Comparison of ENCODE assay signal across 1 cellular context in the genomic region with DNA sequence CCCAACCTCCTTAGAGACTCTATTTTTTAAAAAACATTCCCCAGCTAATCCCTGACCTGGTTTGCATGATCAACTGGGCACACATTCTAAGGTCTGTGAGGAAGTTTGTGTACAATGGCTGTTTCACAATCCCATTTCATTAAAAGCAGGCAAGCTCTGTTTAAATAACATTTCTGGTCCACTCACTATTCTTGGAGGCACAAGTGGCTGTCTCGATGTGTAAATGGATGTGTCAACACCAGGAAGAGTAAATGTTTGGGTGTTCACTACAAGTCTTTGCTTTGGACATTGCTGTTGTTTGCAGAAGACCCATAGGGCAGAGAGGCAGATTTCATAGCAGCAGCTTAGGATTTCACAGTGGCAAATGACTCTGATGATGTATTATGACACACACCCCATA.
TF ChIP-seq lines count a peak whose summit lies in the region.

No MANE protein-coding gene starts in this region.

TF ChIP-seq in HepG2, 621 proteins besides CTCF, POLR2A, EP300 and RAD21 (continued from another document):
- TF ChIP-seq, protein P1, sequence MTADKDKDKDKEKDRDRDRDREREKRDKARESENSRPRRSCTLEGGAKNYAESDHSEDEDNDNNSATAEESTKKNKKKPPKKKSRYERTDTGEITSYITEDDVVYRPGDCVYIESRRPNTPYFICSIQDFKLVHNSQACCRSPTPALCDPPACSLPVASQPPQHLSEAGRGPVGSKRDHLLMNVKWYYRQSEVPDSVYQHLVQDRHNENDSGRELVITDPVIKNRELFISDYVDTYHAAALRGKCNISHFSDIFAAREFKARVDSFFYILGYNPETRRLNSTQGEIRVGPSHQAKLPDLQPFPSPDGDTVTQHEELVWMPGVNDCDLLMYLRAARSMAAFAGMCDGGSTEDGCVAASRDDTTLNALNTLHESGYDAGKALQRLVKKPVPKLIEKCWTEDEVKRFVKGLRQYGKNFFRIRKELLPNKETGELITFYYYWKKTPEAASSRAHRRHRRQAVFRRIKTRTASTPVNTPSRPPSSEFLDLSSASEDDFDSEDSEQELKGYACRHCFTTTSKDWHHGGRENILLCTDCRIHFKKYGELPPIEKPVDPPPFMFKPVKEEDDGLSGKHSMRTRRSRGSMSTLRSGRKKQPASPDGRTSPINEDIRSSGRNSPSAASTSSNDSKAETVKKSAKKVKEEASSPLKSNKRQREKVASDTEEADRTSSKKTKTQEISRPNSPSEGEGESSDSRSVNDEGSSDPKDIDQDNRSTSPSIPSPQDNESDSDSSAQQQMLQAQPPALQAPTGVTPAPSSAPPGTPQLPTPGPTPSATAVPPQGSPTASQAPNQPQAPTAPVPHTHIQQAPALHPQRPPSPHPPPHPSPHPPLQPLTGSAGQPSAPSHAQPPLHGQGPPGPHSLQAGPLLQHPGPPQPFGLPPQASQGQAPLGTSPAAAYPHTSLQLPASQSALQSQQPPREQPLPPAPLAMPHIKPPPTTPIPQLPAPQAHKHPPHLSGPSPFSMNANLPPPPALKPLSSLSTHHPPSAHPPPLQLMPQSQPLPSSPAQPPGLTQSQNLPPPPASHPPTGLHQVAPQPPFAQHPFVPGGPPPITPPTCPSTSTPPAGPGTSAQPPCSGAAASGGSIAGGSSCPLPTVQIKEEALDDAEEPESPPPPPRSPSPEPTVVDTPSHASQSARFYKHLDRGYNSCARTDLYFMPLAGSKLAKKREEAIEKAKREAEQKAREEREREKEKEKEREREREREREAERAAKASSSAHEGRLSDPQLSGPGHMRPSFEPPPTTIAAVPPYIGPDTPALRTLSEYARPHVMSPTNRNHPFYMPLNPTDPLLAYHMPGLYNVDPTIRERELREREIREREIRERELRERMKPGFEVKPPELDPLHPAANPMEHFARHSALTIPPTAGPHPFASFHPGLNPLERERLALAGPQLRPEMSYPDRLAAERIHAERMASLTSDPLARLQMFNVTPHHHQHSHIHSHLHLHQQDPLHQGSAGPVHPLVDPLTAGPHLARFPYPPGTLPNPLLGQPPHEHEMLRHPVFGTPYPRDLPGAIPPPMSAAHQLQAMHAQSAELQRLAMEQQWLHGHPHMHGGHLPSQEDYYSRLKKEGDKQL (CRISPR knock-in tag; IDR thresholded peaks at IDR 0.05; ENCODE audit: low read depth) = peak; percentile 77; the same call in 1 of the 2 replicates
- TF ChIP-seq HNF4A (CRISPR knock-in tag; IDR thresholded peaks at IDR 0.05) (peak; percentile 39), BCL6 (CRISPR knock-in tag; IDR thresholded peaks at IDR 0.05) (peak; percentile 93), ZNF556 (CRISPR knock-in tag; IDR thresholded peaks at IDR 0.05; ENCODE audit: borderline replicate concordance) (peak; percentile 55; the same call in 1 of the 2 replicates), MED1 (CRISPR knock-in tag; IDR thresholded peaks at IDR 0.05) (0 out of 2 replicates have a peak, but pooled peaks have one; percentile 37), ZZZ3 (CRISPR knock-in tag; IDR thresholded peaks at IDR 0.05; ENCODE audit: borderline replicate concordance) (no peak), PPARG (CRISPR knock-in tag; conservative IDR thresholded peaks at IDR 0.05) (0 out of 2 replicates have a peak, but pooled peaks have one; percentile 19), FOXJ3 (CRISPR knock-in tag; IDR thresholded peaks at IDR 0.05; ENCODE audit: borderline replicate concordance) (peak; percentile 66), DNMT1 (CRISPR knock-in tag; IDR thresholded peaks at IDR 0.05) (no peak), CREM (IDR thresholded peaks at IDR 0.05) (peak; percentile 33; the same call in 1 of the 2 replicates), CREM (CRISPR knock-in tag; IDR thresholded peaks at IDR 0.05) (no peak), MEF2D (CRISPR knock-in tag; IDR thresholded peaks at IDR 0.05) (peak; percentile 79), YEATS2 (CRISPR knock-in tag; IDR thresholded peaks at IDR 0.05; ENCODE audit: borderline replicate concordance) (no peak), GATAD2A (CRISPR knock-in tag; IDR thresholded peaks at IDR 0.05) (peak; percentile 89), FOXA3 (CRISPR knock-in tag; IDR thresholded peaks at IDR 0.05) (peak; percentile 89), ELF1 (CRISPR knock-in tag; IDR thresholded peaks at IDR 0.05) (0 out of 2 replicates have a peak, but pooled peaks have one; percentile 33)
- TF ChIP-seq, protein P2, sequence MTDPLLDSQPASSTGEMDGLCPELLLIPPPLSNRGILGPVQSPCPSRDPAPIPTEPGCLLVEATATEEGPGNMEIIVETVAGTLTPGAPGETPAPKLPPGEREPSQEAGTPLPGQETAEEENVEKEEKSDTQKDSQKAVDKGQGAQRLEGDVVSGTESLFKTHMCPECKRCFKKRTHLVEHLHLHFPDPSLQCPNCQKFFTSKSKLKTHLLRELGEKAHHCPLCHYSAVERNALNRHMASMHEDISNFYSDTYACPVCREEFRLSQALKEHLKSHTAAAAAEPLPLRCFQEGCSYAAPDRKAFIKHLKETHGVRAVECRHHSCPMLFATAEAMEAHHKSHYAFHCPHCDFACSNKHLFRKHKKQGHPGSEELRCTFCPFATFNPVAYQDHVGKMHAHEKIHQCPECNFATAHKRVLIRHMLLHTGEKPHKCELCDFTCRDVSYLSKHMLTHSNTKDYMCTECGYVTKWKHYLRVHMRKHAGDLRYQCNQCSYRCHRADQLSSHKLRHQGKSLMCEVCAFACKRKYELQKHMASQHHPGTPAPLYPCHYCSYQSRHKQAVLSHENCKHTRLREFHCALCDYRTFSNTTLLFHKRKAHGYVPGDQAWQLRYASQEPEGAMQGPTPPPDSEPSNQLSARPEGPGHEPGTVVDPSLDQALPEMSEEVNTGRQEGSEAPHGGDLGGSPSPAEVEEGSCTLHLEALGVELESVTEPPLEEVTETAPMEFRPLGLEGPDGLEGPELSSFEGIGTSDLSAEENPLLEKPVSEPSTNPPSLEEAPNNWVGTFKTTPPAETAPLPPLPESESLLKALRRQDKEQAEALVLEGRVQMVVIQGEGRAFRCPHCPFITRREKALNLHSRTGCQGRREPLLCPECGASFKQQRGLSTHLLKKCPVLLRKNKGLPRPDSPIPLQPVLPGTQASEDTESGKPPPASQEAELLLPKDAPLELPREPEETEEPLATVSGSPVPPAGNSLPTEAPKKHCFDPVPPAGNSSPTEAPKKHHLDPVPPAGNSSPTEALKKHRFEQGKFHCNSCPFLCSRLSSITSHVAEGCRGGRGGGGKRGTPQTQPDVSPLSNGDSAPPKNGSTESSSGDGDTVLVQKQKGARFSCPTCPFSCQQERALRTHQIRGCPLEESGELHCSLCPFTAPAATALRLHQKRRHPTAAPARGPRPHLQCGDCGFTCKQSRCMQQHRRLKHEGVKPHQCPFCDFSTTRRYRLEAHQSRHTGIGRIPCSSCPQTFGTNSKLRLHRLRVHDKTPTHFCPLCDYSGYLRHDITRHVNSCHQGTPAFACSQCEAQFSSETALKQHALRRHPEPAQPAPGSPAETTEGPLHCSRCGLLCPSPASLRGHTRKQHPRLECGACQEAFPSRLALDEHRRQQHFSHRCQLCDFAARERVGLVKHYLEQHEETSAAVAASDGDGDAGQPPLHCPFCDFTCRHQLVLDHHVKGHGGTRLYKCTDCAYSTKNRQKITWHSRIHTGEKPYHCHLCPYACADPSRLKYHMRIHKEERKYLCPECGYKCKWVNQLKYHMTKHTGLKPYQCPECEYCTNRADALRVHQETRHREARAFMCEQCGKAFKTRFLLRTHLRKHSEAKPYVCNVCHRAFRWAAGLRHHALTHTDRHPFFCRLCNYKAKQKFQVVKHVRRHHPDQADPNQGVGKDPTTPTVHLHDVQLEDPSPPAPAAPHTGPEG (CRISPR knock-in tag; IDR thresholded peaks at IDR 0.05) = no peak
- TF ChIP-seq, protein P3, sequence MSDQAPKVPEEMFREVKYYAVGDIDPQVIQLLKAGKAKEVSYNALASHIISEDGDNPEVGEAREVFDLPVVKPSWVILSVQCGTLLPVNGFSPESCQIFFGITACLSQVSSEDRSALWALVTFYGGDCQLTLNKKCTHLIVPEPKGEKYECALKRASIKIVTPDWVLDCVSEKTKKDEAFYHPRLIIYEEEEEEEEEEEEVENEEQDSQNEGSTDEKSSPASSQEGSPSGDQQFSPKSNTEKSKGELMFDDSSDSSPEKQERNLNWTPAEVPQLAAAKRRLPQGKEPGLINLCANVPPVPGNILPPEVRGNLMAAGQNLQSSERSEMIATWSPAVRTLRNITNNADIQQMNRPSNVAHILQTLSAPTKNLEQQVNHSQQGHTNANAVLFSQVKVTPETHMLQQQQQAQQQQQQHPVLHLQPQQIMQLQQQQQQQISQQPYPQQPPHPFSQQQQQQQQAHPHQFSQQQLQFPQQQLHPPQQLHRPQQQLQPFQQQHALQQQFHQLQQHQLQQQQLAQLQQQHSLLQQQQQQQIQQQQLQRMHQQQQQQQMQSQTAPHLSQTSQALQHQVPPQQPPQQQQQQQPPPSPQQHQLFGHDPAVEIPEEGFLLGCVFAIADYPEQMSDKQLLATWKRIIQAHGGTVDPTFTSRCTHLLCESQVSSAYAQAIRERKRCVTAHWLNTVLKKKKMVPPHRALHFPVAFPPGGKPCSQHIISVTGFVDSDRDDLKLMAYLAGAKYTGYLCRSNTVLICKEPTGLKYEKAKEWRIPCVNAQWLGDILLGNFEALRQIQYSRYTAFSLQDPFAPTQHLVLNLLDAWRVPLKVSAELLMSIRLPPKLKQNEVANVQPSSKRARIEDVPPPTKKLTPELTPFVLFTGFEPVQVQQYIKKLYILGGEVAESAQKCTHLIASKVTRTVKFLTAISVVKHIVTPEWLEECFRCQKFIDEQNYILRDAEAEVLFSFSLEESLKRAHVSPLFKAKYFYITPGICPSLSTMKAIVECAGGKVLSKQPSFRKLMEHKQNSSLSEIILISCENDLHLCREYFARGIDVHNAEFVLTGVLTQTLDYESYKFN (CRISPR knock-in tag; conservative IDR thresholded peaks at IDR 0.05) = peak; percentile 68
- TF ChIP-seq, protein P4, sequence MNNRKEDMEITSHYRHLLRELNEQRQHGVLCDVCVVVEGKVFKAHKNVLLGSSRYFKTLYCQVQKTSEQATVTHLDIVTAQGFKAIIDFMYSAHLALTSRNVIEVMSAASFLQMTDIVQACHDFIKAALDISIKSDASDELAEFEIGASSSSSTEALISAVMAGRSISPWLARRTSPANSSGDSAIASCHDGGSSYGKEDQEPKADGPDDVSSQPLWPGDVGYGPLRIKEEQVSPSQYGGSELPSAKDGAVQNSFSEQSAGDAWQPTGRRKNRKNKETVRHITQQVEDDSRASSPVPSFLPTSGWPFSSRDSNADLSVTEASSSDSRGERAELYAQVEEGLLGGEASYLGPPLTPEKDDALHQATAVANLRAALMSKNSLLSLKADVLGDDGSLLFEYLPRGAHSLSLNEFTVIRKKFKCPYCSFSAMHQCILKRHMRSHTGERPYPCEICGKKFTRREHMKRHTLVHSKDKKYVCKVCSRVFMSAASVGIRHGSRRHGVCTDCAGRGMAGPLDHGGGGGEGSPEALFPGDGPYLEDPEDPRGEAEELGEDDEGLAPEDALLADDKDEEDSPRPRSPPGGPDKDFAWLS (CRISPR knock-in tag; IDR thresholded peaks at IDR 0.05; ENCODE audit: borderline replicate concordance) = no peak
- TF ChIP-seq, protein P5, sequence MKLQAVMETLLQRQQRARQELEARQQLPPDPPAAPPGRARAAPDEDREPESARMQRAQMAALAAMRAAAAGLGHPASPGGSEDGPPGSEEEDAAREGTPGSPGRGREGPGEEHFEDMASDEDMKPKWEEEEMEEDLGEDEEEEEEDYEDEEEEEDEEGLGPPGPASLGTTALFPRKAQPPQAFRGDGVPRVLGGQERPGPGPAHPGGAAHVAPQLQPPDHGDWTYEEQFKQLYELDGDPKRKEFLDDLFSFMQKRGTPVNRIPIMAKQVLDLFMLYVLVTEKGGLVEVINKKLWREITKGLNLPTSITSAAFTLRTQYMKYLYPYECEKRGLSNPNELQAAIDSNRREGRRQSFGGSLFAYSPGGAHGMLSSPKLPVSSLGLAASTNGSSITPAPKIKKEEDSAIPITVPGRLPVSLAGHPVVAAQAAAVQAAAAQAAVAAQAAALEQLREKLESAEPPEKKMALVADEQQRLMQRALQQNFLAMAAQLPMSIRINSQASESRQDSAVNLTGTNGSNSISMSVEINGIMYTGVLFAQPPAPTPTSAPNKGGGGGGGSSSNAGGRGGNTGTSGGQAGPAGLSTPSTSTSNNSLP (IDR thresholded peaks at IDR 0.05; ENCODE audit: low read depth, low read length) = peak; percentile 78
- TF ChIP-seq, protein P6, sequence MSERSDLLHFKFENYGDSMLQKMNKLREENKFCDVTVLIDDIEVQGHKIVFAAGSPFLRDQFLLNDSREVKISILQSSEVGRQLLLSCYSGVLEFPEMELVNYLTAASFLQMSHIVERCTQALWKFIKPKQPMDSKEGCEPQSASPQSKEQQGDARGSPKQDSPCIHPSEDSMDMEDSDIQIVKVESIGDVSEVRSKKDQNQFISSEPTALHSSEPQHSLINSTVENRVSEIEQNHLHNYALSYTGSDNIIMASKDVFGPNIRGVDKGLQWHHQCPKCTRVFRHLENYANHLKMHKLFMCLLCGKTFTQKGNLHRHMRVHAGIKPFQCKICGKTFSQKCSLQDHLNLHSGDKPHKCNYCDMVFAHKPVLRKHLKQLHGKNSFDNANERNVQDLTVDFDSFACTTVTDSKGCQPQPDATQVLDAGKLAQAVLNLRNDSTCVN (CRISPR knock-in tag; IDR thresholded peaks at IDR 0.05; ENCODE audit: borderline replicate concordance) = no peak
- TF ChIP-seq, protein P7, sequence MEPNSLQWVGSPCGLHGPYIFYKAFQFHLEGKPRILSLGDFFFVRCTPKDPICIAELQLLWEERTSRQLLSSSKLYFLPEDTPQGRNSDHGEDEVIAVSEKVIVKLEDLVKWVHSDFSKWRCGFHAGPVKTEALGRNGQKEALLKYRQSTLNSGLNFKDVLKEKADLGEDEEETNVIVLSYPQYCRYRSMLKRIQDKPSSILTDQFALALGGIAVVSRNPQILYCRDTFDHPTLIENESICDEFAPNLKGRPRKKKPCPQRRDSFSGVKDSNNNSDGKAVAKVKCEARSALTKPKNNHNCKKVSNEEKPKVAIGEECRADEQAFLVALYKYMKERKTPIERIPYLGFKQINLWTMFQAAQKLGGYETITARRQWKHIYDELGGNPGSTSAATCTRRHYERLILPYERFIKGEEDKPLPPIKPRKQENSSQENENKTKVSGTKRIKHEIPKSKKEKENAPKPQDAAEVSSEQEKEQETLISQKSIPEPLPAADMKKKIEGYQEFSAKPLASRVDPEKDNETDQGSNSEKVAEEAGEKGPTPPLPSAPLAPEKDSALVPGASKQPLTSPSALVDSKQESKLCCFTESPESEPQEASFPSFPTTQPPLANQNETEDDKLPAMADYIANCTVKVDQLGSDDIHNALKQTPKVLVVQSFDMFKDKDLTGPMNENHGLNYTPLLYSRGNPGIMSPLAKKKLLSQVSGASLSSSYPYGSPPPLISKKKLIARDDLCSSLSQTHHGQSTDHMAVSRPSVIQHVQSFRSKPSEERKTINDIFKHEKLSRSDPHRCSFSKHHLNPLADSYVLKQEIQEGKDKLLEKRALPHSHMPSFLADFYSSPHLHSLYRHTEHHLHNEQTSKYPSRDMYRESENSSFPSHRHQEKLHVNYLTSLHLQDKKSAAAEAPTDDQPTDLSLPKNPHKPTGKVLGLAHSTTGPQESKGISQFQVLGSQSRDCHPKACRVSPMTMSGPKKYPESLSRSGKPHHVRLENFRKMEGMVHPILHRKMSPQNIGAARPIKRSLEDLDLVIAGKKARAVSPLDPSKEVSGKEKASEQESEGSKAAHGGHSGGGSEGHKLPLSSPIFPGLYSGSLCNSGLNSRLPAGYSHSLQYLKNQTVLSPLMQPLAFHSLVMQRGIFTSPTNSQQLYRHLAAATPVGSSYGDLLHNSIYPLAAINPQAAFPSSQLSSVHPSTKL (CRISPR knock-in tag; IDR thresholded peaks at IDR 0.05) = peak; percentile 90
